28 cellular contexts compared by ENCODE assay signal in genomic region chr1:5901841-5902240, GRCh38.
"Had no signal": no experiment of that assay in that cellular context is flagged by ENCODE, and none has a peak within 500 bp of the region (broad histone marks: within the 10 kb centered on the region; RNA-seq: fewer than 3 reads in every experiment).

No MANE protein-coding gene starts in this region.

- H3K4me3 Mint-ChIP-seq: activated naive CD8-positive, alpha-beta T cell treated with anti-CD3 and anti-CD28 coated beads for 36 hours; activated T-cell treated with anti-CD3 and anti-CD28 coated beads, Interleukin-2, amount 50 U/mL, for 24 hours; activated T-helper 17 cell treated with anti-CD3 and anti-CD28 coated beads, Interleukin-2, amount 50 U/mL, for 72 hours; effector memory CD8-positive, alpha-beta T cell; natural killer cell treated with Interleukin-12 subunit alpha and Interleukin-12 subunit beta and Interleukin-15 and Interleukin-18, amount 100 ng/mL, for 72 hours; stimulated activated naive CD8-positive, alpha-beta T cell treated with anti-CD3 and anti-CD28 coated beads, Interleukin-15, Interleukin-2, amounts not matched to agents 100 ng/mL and 50 ng/mL, for 24 hours had no signal

- H3K4me1 Mint-ChIP-seq: activated naive CD8-positive, alpha-beta T cell treated with anti-CD3 and anti-CD28 coated beads for 36 hours; activated T-helper 17 cell treated with anti-CD3 and anti-CD28 coated beads, Interleukin-2, amount 50 U/mL, for 72 hours had no signal

- H3K27me3 ChIP-seq: breast epithelium, colonic mucosa, dorsolateral prefrontal cortex, esophagus squamous epithelium, gastroesophageal sphincter, neutrophil, pancreas, right atrium auricular region, spleen, thyroid gland, upper lobe of right lung had no signal

- H3K4me3 ChIP-seq: breast epithelium, colonic mucosa, dorsolateral prefrontal cortex, esophagus squamous epithelium, gastroesophageal sphincter, lower lobe of right lung, pancreas, psoas muscle, right atrium auricular region, spleen, thyroid gland, upper lobe of right lung had no signal

- H3K27ac ChIP-seq: breast epithelium, colonic mucosa, dorsolateral prefrontal cortex, esophagus squamous epithelium, gastroesophageal sphincter, lower lobe of right lung, neutrophil, pancreas, psoas muscle, right atrium auricular region, spleen, thyroid gland, upper lobe of right lung, WERI-Rb-1 had no signal

- H3K36me3 ChIP-seq: breast epithelium, colonic mucosa had no signal

- H3K9me3 ChIP-seq: breast epithelium, colonic mucosa, esophagus squamous epithelium, gastroesophageal sphincter, lower lobe of right lung, neutrophil, pancreas, psoas muscle, right atrium auricular region, spleen, thyroid gland, upper lobe of right lung had no signal

- FAIRE-seq: kidney, pancreas had no signal

- H3K9me3 Mint-ChIP-seq: activated naive CD8-positive, alpha-beta T cell treated with anti-CD3 and anti-CD28 coated beads for 36 hours; activated T-cell treated with anti-CD3 and anti-CD28 coated beads, Interleukin-2, amount 50 U/mL, for 24 hours; activated T-helper 17 cell treated with anti-CD3 and anti-CD28 coated beads, Interleukin-2, amount 50 U/mL, for 72 hours; effector memory CD8-positive, alpha-beta T cell; natural killer cell treated with Interleukin-12 subunit alpha and Interleukin-12 subunit beta and Interleukin-15 and Interleukin-18, amount 100 ng/mL, for 72 hours; stimulated activated naive CD8-positive, alpha-beta T cell treated with anti-CD3 and anti-CD28 coated beads, Interleukin-15, Interleukin-2, amounts not matched to agents 100 ng/mL and 50 ng/mL, for 24 hours had no signal

- ATAC-seq: activated T-helper 17 cell treated with anti-CD3 and anti-CD28 coated beads, Interleukin-2, amount 50 U/mL, for 72 hours; effector memory CD8-positive, alpha-beta T cell; gastroesophageal sphincter; lower lobe of right lung; natural killer cell treated with Interleukin-12 subunit alpha and Interleukin-12 subunit beta and Interleukin-15 and Interleukin-18, amount 100 ng/mL, for 72 hours; pancreas; psoas muscle; upper lobe of right lung had no signal

- H3K4me1 ChIP-seq: breast epithelium, colonic mucosa, gastroesophageal sphincter, lower lobe of right lung, pancreas, psoas muscle, right atrium auricular region, spleen, thyroid gland, upper lobe of right lung had no signal

- DNase-seq: activated CD4-positive, alpha-beta T cell treated with anti-CD3 and anti-CD28 coated beads, Interleukin-2, amount 50 U/mL, for 4 hours; activated CD8-positive, alpha-beta memory T cell treated with anti-CD3 and anti-CD28 coated beads for 24 hours; activated naive CD4-positive, alpha-beta T cell treated with Interleukin-2 at 50 U/mL for 16 hours; activated naive CD8-positive, alpha-beta T cell treated with anti-CD3 and anti-CD28 coated beads for 36 hours; activated T-cell treated with anti-CD3 and anti-CD28 coated beads, Interleukin-2, amount 50 U/mL, for 24 hours; colonic mucosa; effector memory CD8-positive, alpha-beta T cell; esophagus squamous epithelium; hypothalamus; kidney; lower lobe of right lung; midbrain; pancreas; psoas muscle; stimulated activated CD4-positive, alpha-beta T cell treated with anti-CD3 and anti-CD28 coated beads, Interleukin-4, amount 100 ng/mL, for 24 hours; substantia nigra; thyroid gland; upper lobe of right lung; WERI-Rb-1 had no signal

- H3K27me3 Mint-ChIP-seq: activated naive CD8-positive, alpha-beta T cell treated with anti-CD3 and anti-CD28 coated beads for 36 hours; activated T-cell treated with anti-CD3 and anti-CD28 coated beads, Interleukin-2, amount 50 U/mL, for 24 hours; activated T-helper 17 cell treated with anti-CD3 and anti-CD28 coated beads, Interleukin-2, amount 50 U/mL, for 72 hours; effector memory CD8-positive, alpha-beta T cell; natural killer cell treated with Interleukin-12 subunit alpha and Interleukin-12 subunit beta and Interleukin-15 and Interleukin-18, amount 100 ng/mL, for 72 hours; stimulated activated naive CD8-positive, alpha-beta T cell treated with anti-CD3 and anti-CD28 coated beads, Interleukin-15, Interleukin-2, amounts not matched to agents 100 ng/mL and 50 ng/mL, for 24 hours had no signal

- H3K27ac Mint-ChIP-seq: activated naive CD8-positive, alpha-beta T cell treated with anti-CD3 and anti-CD28 coated beads for 36 hours; activated T-cell treated with anti-CD3 and anti-CD28 coated beads, Interleukin-2, amount 50 U/mL, for 24 hours; activated T-helper 17 cell treated with anti-CD3 and anti-CD28 coated beads, Interleukin-2, amount 50 U/mL, for 72 hours; natural killer cell treated with Interleukin-12 subunit alpha and Interleukin-12 subunit beta and Interleukin-15 and Interleukin-18, amount 100 ng/mL, for 72 hours; stimulated activated naive CD8-positive, alpha-beta T cell treated with anti-CD3 and anti-CD28 coated beads, Interleukin-15, Interleukin-2, amounts not matched to agents 100 ng/mL and 50 ng/mL, for 24 hours had no signal
